Comparison of ENCODE assay signal across 21 cellular contexts in the genomic region with DNA sequence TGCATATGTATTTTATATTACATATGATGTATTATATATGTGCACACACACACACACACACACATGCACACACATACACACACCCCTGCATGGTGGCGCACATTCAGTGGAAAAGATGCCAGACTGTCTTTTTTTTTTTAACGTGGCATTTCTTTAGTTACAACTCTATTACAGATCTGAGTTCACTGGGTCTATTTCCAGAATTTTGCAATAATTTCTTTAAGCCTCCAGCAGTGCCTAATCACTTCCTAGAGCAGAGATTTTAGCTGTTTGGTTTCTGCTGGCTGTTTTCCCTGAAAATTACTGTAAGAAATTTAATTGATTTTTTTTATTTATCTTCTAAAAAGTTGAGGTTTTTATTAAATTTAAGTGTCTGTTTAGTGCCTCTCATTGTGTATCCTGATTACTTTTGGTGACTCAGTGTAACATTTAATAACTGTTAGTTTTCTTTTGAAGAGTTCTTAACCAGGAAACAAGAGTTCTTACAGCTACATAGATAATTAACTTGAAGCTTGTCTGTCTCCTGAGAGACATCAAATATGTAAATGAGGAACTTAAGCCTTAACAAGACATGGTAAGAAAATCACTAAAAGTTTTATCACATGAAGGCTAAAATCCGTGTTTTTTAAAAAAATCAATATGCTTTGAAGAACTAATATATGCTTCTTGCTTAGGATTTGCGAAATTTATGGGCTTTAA.
A peak's percentile ranks its signal among the peaks of the same experiment; 100 is the strongest.
DNase-seq lines count a peak whose midpoint lies in the region; ATAC-seq and TF ChIP-seq lines count a peak whose summit lies in the region.
"Had no signal": no experiment of that assay in that cellular context is flagged by ENCODE, and none has a peak within 500 bp of the region (broad histone marks: within the 10 kb centered on the region; RNA-seq: fewer than 3 reads in every experiment).

No MANE protein-coding gene starts in this region.

- no peaks in the 10 kb centered on the region for H3K9me3 ChIP-seq in SK-N-MC (ENCODE audit: low read depth, low read length)
- H3K9me3 ChIP-seq: A549 had no signal

- peak overlapping the region; percentile 22 for H3K4me3 ChIP-seq in SK-N-MC
- H3K4me3 ChIP-seq: A549, PC-9 had no signal

- POLR2A ChIA-PET in HEK293T (lab: Yijun Ruan, JAX): no interaction called here

- H3K27ac ChIP-seq in SK-N-MC: peak overlapping the region; percentile 63
- H3K27ac ChIP-seq: A549, PC-9 had no signal

- ATAC-seq in GM18907 (IDR thresholded peaks at IDR 0.05; ENCODE audit: unreplicated experiment): peak; percentile 65
- ATAC-seq in left lobe of liver: peak; percentile 78
- ATAC-seq in HG02642 (IDR thresholded peaks at IDR 0.05; ENCODE audit: poor library complexity, unreplicated experiment): no peak
- ATAC-seq in GM21367 (IDR thresholded peaks at IDR 0.05; ENCODE audit: unreplicated experiment): no peak
- ATAC-seq in GM21825 (IDR thresholded peaks at IDR 0.05; ENCODE audit: unreplicated experiment): no peak
- ATAC-seq: A549 had no signal

- H3K9ac ChIP-seq in SK-N-MC (ENCODE audit: insufficient read length): peak overlapping the region; percentile 38

- peak; percentile 10 for DNase-seq in AG20443 (ENCODE audit: low spot score)
- DNase-seq in SK-N-MC (ENCODE audit: low read depth, low spot score): no peak
- no peak for DNase-seq in left lobe of liver (ENCODE audit: low spot score)
- DNase-seq in HEK293T (ENCODE audit: extremely low spot score): no peak
- DNase-seq: CD4-positive, CD25-positive, alpha-beta regulatory T cell; EL; GF-D8; HFFc6; KG1; NCI-H1092; NCI-H187 treated with DMSO at 0.1 percent for 48 hours; NCI-H345; NCI-H524; PC-9; RPMI8226; SHP77 had no signal

- CTCF ChIA-PET in HEK293T (lab: Yijun Ruan, JAX): no interaction called here

- no peaks in the 10 kb centered on the region for H3K36me3 ChIP-seq in SK-N-MC (ENCODE audit: insufficient read depth, low read length)

TF ChIP-seq in HEK293T, 16 proteins besides CTCF, POLR2A, EP300 and RAD21:
- TF ChIP-seq ELF4 (IDR thresholded peaks at IDR 0.05): no peak
- no peak for TF ChIP-seq FOXA1 (IDR thresholded peaks at IDR 0.05)

Comparison
In these comparisons a context has a peak if more than half of its experiments do, and no peak if none do; other contexts are left out.
1. ATAC-seq: peak in GM18907 (single experiment) and left lobe of liver (single experiment); none in HG02642 (single experiment), GM21367 (single experiment) and GM21825 (single experiment).